ENCODE assay signal across 31 cellular contexts in genomic region chr20:53647286-53647821, GRCh38.
"Had no signal": no experiment of that assay in that cellular context is flagged by ENCODE, and none has a peak within 500 bp of the region (broad histone marks: within the 10 kb centered on the region; RNA-seq: fewer than 3 reads in every experiment).

No MANE protein-coding gene starts in this region.

- H2AFZ ChIP-seq: hepatocyte had no signal

- H3K9me3 Mint-ChIP-seq: activated CD4-positive, alpha-beta memory T cell treated with anti-CD3 and anti-CD28 coated beads for 36 hours; activated CD4-positive, alpha-beta T cell treated with anti-CD3 and anti-CD28 coated beads, Interleukin-2, amount 10 ng/mL, durations not matched to agents 24 days and 14 days; activated T-helper 1 cell treated with anti-CD3 and anti-CD28 coated beads, Interleukin-12 subunit alpha, Interleukin-12 subunit beta, Interleukin-2, Interleukin-4 antibody, amounts not matched to agents 30 ng/mL and 10 ng/mL and 1 ng/mL, durations not matched to agents 14 hours and 24 hours and 36 hours; effector memory CD8-positive, alpha-beta T cell; mesothelial cell of epicardium; naive B cell; stimulated activated memory B cell treated with anti-CD40 and anti-IgM and Interleukin-4, amounts not matched to agents 10 μg/mL and 1 μg/mL and 100 μg/mL, for 72 hours; stimulated activated naive CD8-positive, alpha-beta T cell treated with anti-CD3 and anti-CD28 coated beads, Interleukin-15, amount 100 ng/mL, for 72 hours had no signal

- FAIRE-seq: astrocyte, keratinocyte, pancreas had no signal

- H3K27ac Mint-ChIP-seq: activated CD4-positive, alpha-beta memory T cell treated with anti-CD3 and anti-CD28 coated beads for 36 hours; activated CD4-positive, alpha-beta T cell treated with anti-CD3 and anti-CD28 coated beads, Interleukin-2, amount 10 ng/mL, durations not matched to agents 24 days and 14 days; activated T-helper 1 cell treated with anti-CD3 and anti-CD28 coated beads, Interleukin-12 subunit alpha, Interleukin-12 subunit beta, Interleukin-2, Interleukin-4 antibody, amounts not matched to agents 30 ng/mL and 10 ng/mL and 1 ng/mL, durations not matched to agents 14 hours and 24 hours and 36 hours; effector memory CD8-positive, alpha-beta T cell; mesothelial cell of epicardium; stimulated activated memory B cell treated with anti-CD40 and anti-IgM and Interleukin-4, amounts not matched to agents 10 μg/mL and 1 μg/mL and 100 μg/mL, for 72 hours had no signal

- H3K9me3 ChIP-seq: gastroesophageal sphincter, pancreas, prostate gland had no signal

- H3K4me3 Mint-ChIP-seq: activated CD4-positive, alpha-beta memory T cell treated with anti-CD3 and anti-CD28 coated beads for 36 hours; activated CD4-positive, alpha-beta T cell treated with anti-CD3 and anti-CD28 coated beads, Interleukin-2, amount 10 ng/mL, durations not matched to agents 24 days and 14 days; activated T-helper 1 cell treated with anti-CD3 and anti-CD28 coated beads, Interleukin-12 subunit alpha, Interleukin-12 subunit beta, Interleukin-2, Interleukin-4 antibody, amounts not matched to agents 30 ng/mL and 10 ng/mL and 1 ng/mL, durations not matched to agents 14 hours and 24 hours and 36 hours; effector memory CD8-positive, alpha-beta T cell; mesothelial cell of epicardium; naive B cell; stimulated activated memory B cell treated with anti-CD40 and anti-IgM and Interleukin-4, amounts not matched to agents 10 μg/mL and 1 μg/mL and 100 μg/mL, for 72 hours; stimulated activated naive CD8-positive, alpha-beta T cell treated with anti-CD3 and anti-CD28 coated beads, Interleukin-15, amount 100 ng/mL, for 72 hours had no signal

- ATAC-seq: effector memory CD8-positive, alpha-beta T cell; gastroesophageal sphincter; left cardiac atrium; pancreas; stimulated activated memory B cell treated with anti-CD40 and anti-IgM and Interleukin-4, amounts not matched to agents 10 μg/mL and 1 μg/mL and 100 μg/mL, for 72 hours; stimulated activated naive CD8-positive, alpha-beta T cell treated with anti-CD3 and anti-CD28 coated beads, Interleukin-15, amount 100 ng/mL, for 72 hours had no signal

- H3K36me3 Mint-ChIP-seq: activated CD4-positive, alpha-beta memory T cell treated with anti-CD3 and anti-CD28 coated beads for 36 hours; mesothelial cell of epicardium; naive B cell; stimulated activated memory B cell treated with anti-CD40 and anti-IgM and Interleukin-4, amounts not matched to agents 10 μg/mL and 1 μg/mL and 100 μg/mL, for 72 hours had no signal

- H3K27ac ChIP-seq: brain microvascular endothelial cell, coronary artery, gastroesophageal sphincter, hepatocyte, pancreas, prostate gland had no signal

- H3K79me2 ChIP-seq: hepatocyte had no signal

- DNase-seq: activated CD4-positive, alpha-beta memory T cell treated with anti-CD3 and anti-CD28 coated beads for 36 hours; activated CD4-positive, alpha-beta T cell treated with anti-CD3 and anti-CD28 coated beads, Interleukin-2, amount 10 ng/mL, durations not matched to agents 24 days and 14 days; activated CD4-positive, CD25-positive, alpha-beta regulatory T cell treated with anti-CD3 and anti-CD28 coated beads, Interleukin-2, amount 50 U/mL, for 72 hours; activated CD8-positive, alpha-beta memory T cell treated with anti-CD3 and anti-CD28 coated beads, Interleukin-2, amount 50 U/mL, for 4 hours; activated gamma-delta T cell treated with Interleukin-2 at 50 U/mL for 16 hours; activated naive CD4-positive, alpha-beta T cell treated with anti-CD3 and anti-CD28 coated beads, Interleukin-2, amount 50 U/mL, for 16 hours; activated T-cell treated with anti-CD3 and anti-CD28 coated beads, Interleukin-2, amount 50 U/mL, for 1 hour; amniotic stem cell; brain microvascular endothelial cell; effector memory CD8-positive, alpha-beta T cell; left cardiac atrium; mammary epithelial cell; naive B cell; pancreas; retina; stimulated activated CD4-positive, alpha-beta T cell treated with anti-CD3 and anti-CD28 coated beads, Interleukin-1b, Interleukin-23, amount 100 ng/mL, for 48 hours; stimulated activated CD4-positive, alpha-beta T cell treated with anti-CD3 and anti-CD28 coated beads, Interleukin-4, amount 100 ng/mL, for 4 hours; stimulated activated CD8-positive, alpha-beta memory T cell treated with anti-CD3 and anti-CD28 coated beads, Interleukin-4, amount 100 ng/mL, for 48 hours; stimulated activated naive CD8-positive, alpha-beta T cell treated with anti-CD3 and anti-CD28 coated beads, Interleukin-15, amount 100 ng/mL, for 72 hours; substantia nigra; T1000 had no signal

- H3K27me3 Mint-ChIP-seq: activated CD4-positive, alpha-beta memory T cell treated with anti-CD3 and anti-CD28 coated beads for 36 hours; activated CD4-positive, alpha-beta T cell treated with anti-CD3 and anti-CD28 coated beads, Interleukin-2, amount 10 ng/mL, durations not matched to agents 24 days and 14 days; effector memory CD8-positive, alpha-beta T cell; naive B cell; stimulated activated memory B cell treated with anti-CD40 and anti-IgM and Interleukin-4, amounts not matched to agents 10 μg/mL and 1 μg/mL and 100 μg/mL, for 72 hours; stimulated activated naive CD8-positive, alpha-beta T cell treated with anti-CD3 and anti-CD28 coated beads, Interleukin-15, amount 100 ng/mL, for 72 hours had no signal

- H3K4me3 ChIP-seq: coronary artery, gastroesophageal sphincter, hepatocyte, pancreas, prostate gland, smooth muscle cell had no signal

- H3K36me3 ChIP-seq: brain microvascular endothelial cell, gastroesophageal sphincter, pancreas, prostate gland had no signal

- H3K27me3 ChIP-seq: brain microvascular endothelial cell, gastroesophageal sphincter, hepatocyte, pancreas had no signal

- H3K4me1 ChIP-seq: prostate gland had no signal

- H3K4me2 ChIP-seq: hepatocyte, smooth muscle cell had no signal
